26 cellular contexts compared by ENCODE assay signal in the genomic region with DNA sequence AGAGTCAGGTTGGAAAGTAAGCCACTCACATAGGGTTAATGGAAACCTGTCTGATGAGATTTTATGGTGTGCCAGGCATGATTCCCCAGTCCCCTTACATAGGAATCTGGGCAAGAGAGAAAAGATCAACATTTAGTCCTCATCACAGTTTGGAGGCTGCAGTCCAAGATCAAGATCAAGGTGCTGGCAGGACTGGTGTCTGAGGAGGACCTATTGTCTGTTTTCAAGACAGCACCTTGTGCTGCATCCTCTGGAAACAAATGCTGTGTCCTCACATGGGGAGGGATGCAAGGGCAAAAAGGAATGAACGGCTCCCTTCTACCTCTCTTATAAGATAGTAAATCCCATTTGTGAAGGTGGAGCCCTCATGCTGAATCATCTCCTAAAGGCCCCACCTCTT.
"Had no signal": no experiment of that assay in that cellular context is flagged by ENCODE, and none has a peak within 500 bp of the region (broad histone marks: within the 10 kb centered on the region; RNA-seq: fewer than 3 reads in every experiment).

No MANE protein-coding gene starts in this region.

- H3K27me3 Mint-ChIP-seq: dendritic cell treated with granulocyte-macrophage colony-stimulating factor and Interleukin-4, amounts not matched to agents 40 ng/mL and 50 ng/mL, for 4 days had no signal

- H3K27ac Mint-ChIP-seq: dendritic cell treated with granulocyte-macrophage colony-stimulating factor and Interleukin-4, amounts not matched to agents 40 ng/mL and 50 ng/mL, for 4 days; immature natural killer cell; naive B cell; natural killer cell treated with Interleukin-12 subunit alpha and Interleukin-12 subunit beta and Interleukin-15 and Interleukin-18, amount 100 ng/mL, for 72 hours; neural progenitor cell; progenitor cell of endocrine pancreas; stimulated activated effector memory CD8-positive, alpha-beta T cell treated with anti-CD3 and anti-CD28 coated beads, Interleukin-12 subunit alpha, Interleukin-12 subunit beta, amount 100 ng/mL, for 72 hours; type B pancreatic cell had no signal

- H3K27me3 ChIP-seq: esophagus squamous epithelium, neural progenitor cell, right atrium auricular region, stomach had no signal

- H3K36me3 ChIP-seq: esophagus squamous epithelium, heart right ventricle, lower lobe of right lung, neural progenitor cell, right atrium auricular region, stomach, tibial artery had no signal

- ATAC-seq: heart right ventricle; left ventricle myocardium superior; lower lobe of right lung; mucosa of descending colon; natural killer cell treated with Interleukin-12 subunit alpha and Interleukin-12 subunit beta and Interleukin-15 and Interleukin-18, amount 100 ng/mL, for 72 hours; sciatic nerve; stimulated activated effector memory CD8-positive, alpha-beta T cell treated with anti-CD3 and anti-CD28 coated beads, Interleukin-12 subunit alpha, Interleukin-12 subunit beta, amount 100 ng/mL, for 72 hours had no signal

- H3K36me3 Mint-ChIP-seq: immature natural killer cell; natural killer cell treated with Interleukin-12 subunit alpha and Interleukin-12 subunit beta and Interleukin-15 and Interleukin-18, amount 100 ng/mL, for 72 hours; neural progenitor cell; stimulated activated effector memory CD8-positive, alpha-beta T cell treated with anti-CD3 and anti-CD28 coated beads, Interleukin-12 subunit alpha, Interleukin-12 subunit beta, amount 100 ng/mL, for 72 hours; type B pancreatic cell had no signal

- DNase-seq: effector CD8-positive, alpha-beta T cell; esophagus squamous epithelium; foreskin melanocyte; glutamatergic neuron; heart right ventricle; hippocampal formation; immature natural killer cell; left ventricle myocardium superior; lower lobe of right lung; mucosa of descending colon; naive B cell; stimulated activated CD4-positive, alpha-beta T cell treated with anti-CD3 and anti-CD28 coated beads, Interleukin-2, amount 100 ng/mL, for 24 hours; stimulated activated CD4-positive, alpha-beta T cell treated with anti-CD3 and anti-CD28 coated beads, Interleukin-4, amount 100 ng/mL, for 24 hours; stimulated activated naive CD4-positive, alpha-beta T cell treated with Interleukin-2 at 50 U/mL for 16 hours; stomach; tibial artery had no signal

- H3K27ac ChIP-seq: esophagus squamous epithelium, heart right ventricle, lower lobe of right lung, neural progenitor cell, parathyroid adenoma, right atrium auricular region, stomach, tibial artery had no signal

- H3K4me3 Mint-ChIP-seq: dendritic cell treated with granulocyte-macrophage colony-stimulating factor and Interleukin-4, amounts not matched to agents 40 ng/mL and 50 ng/mL, for 4 days; immature natural killer cell; naive B cell; natural killer cell treated with Interleukin-12 subunit alpha and Interleukin-12 subunit beta and Interleukin-15 and Interleukin-18, amount 100 ng/mL, for 72 hours; neural progenitor cell; stimulated activated effector memory CD8-positive, alpha-beta T cell treated with anti-CD3 and anti-CD28 coated beads, Interleukin-12 subunit alpha, Interleukin-12 subunit beta, amount 100 ng/mL, for 72 hours; type B pancreatic cell had no signal

- H3K4me1 ChIP-seq: esophagus squamous epithelium, heart right ventricle, lower lobe of right lung, parathyroid adenoma, right atrium auricular region, stomach, tibial artery had no signal

- H3K4me3 ChIP-seq: esophagus squamous epithelium, heart right ventricle, lower lobe of right lung, mucosa of descending colon, neural progenitor cell, right atrium auricular region, smooth muscle cell, stomach, tibial artery had no signal

- H3K4me1 Mint-ChIP-seq: immature natural killer cell; naive B cell; stimulated activated effector memory CD8-positive, alpha-beta T cell treated with anti-CD3 and anti-CD28 coated beads, Interleukin-12 subunit alpha, Interleukin-12 subunit beta, amount 100 ng/mL, for 72 hours had no signal

- H3K9ac ChIP-seq: neural progenitor cell, parathyroid adenoma had no signal
